Comparison of ENCODE assay signal across 9 cellular contexts in genomic region chr1:104760017-104760416, GRCh38.
A peak's percentile ranks its signal among the peaks of the same experiment; 100 is the strongest.
DNase-seq lines count a peak whose midpoint lies in the region; ATAC-seq and TF ChIP-seq lines count a peak whose summit lies in the region.
"Had no signal": no experiment of that assay in that cellular context is flagged by ENCODE, and none has a peak within 500 bp of the region (broad histone marks: within the 10 kb centered on the region; RNA-seq: fewer than 3 reads in every experiment).

No MANE protein-coding gene starts in this region.

- TF ChIP-seq POLR2A in gastrocnemius medialis (IDR thresholded peaks at IDR 0.05): no peak

- H3K27ac ChIP-seq in gastrocnemius medialis: no peak overlapping the region

- ATAC-seq in GM18498 (IDR thresholded peaks at IDR 0.05; ENCODE audit: unreplicated experiment) (peak; percentile 96), GM21423 (IDR thresholded peaks at IDR 0.05; ENCODE audit: unreplicated experiment) (peak; percentile 93), HG03103 (IDR thresholded peaks at IDR 0.05; ENCODE audit: low read depth, unreplicated experiment) (peak; percentile 90), gastrocnemius medialis (no peak)

- H3K27me3 ChIP-seq in gastrocnemius medialis: no peaks in the 10 kb centered on the region

- no peak overlapping the region for H3K4me3 ChIP-seq in gastrocnemius medialis

- intact Hi-C loops in gastrocnemius medialis (cut with DNase I; ENCODE audit: low total_unique reads): no loop called here

- H3K9me3 ChIP-seq in gastrocnemius medialis: no peaks in the 10 kb centered on the region

- in situ Hi-C loops in gastrocnemius medialis (cut with MboI; ENCODE audit: low sequenced_read_pairs in 4 of 4): no loop called here

- TF ChIP-seq CTCF in gastrocnemius medialis (IDR thresholded peaks at IDR 0.05 in 4 of 5, conservative IDR thresholded peaks at IDR 0.05 in 1 of 5): no peak

- H3K4me1 ChIP-seq in gastrocnemius medialis: no peaks in the 10 kb centered on the region

- DNase-seq in OCI-M1 (lab: John Stamatoyannopoulos, UW): peak; percentile 80
- no peak for DNase-seq in gastrocnemius medialis
- DNase-seq in NCI-H1694 treated with DMSO at 0.1 percent for 48 hours (lab: John Stamatoyannopoulos, UW): no peak
- no peak for DNase-seq in HPDE6-E6E7 (ENCODE audit: extremely low spot score)
- no peak for DNase-seq in activated T-cell treated with anti-CD3 and anti-CD28 coated beads, Interleukin-2, amount 50 U/mL, for 1 hour
- DNase-seq: activated CD8-positive, alpha-beta memory T cell treated with anti-CD3 and anti-CD28 coated beads for 24 hours had no signal

- H3K36me3 ChIP-seq in gastrocnemius medialis: no peaks in the 10 kb centered on the region

Comparison
In these comparisons a context has a peak if more than half of its experiments do, and no peak if none do; other contexts are left out.
1. ATAC-seq: peak in GM18498 (single experiment), GM21423 (single experiment) and HG03103 (single experiment); none in gastrocnemius medialis (0 of 2).